In genomic region chr1:40712997-40713396, GRCh38 we compare ENCODE assay signal across 1 cellular context.
A peak's percentile ranks its signal among the peaks of the same experiment; 100 is the strongest.
TF ChIP-seq lines count a peak whose summit lies in the region.

No MANE protein-coding gene starts in this region.

TF ChIP-seq in GM12878, 131 proteins besides CTCF, POLR2A, EP300 and RAD21 (continued from another document):
- TF ChIP-seq, protein P1, sequence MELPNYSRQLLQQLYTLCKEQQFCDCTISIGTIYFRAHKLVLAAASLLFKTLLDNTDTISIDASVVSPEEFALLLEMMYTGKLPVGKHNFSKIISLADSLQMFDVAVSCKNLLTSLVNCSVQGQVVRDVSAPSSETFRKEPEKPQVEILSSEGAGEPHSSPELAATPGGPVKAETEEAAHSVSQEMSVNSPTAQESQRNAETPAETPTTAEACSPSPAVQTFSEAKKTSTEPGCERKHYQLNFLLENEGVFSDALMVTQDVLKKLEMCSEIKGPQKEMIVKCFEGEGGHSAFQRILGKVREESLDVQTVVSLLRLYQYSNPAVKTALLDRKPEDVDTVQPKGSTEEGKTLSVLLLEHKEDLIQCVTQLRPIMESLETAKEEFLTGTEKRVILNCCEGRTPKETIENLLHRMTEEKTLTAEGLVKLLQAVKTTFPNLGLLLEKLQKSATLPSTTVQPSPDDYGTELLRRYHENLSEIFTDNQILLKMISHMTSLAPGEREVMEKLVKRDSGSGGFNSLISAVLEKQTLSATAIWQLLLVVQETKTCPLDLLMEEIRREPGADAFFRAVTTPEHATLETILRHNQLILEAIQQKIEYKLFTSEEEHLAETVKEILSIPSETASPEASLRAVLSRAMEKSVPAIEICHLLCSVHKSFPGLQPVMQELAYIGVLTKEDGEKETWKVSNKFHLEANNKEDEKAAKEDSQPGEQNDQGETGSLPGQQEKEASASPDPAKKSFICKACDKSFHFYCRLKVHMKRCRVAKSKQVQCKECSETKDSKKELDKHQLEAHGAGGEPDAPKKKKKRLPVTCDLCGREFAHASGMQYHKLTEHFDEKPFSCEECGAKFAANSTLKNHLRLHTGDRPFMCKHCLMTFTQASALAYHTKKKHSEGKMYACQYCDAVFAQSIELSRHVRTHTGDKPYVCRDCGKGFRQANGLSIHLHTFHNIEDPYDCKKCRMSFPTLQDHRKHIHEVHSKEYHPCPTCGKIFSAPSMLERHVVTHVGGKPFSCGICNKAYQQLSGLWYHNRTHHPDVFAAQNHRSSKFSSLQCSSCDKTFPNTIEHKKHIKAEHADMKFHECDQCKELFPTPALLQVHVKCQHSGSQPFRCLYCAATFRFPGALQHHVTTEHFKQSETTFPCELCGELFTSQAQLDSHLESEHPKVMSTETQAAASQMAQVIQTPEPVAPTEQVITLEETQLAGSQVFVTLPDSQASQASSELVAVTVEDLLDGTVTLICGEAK (IDR thresholded peaks at IDR 0.05; ENCODE audit: borderline replicate concordance): peak; percentile 19; the same call in 1 of the 2 replicates
- 0 out of 2 replicates have a peak, but pooled peaks have one; percentile 46 for TF ChIP-seq ZNF687 (IDR thresholded peaks at IDR 0.05)
- TF ChIP-seq MEF2A (IDR thresholded peaks at IDR 0.05; ENCODE audit: insufficient read depth, low read depth, low read length): peak; percentile 77; the same call in 1 of the 2 replicates
- no peak for TF ChIP-seq CUX1 (IDR thresholded peaks at IDR 0.05; ENCODE audit: insufficient replicate concordance, low read depth, low read length)
- TF ChIP-seq CREB1 (IDR thresholded peaks at IDR 0.05; ENCODE audit: low read depth): peak; percentile 66; the same call in 1 of the 2 replicates
- TF ChIP-seq GABPA (IDR thresholded peaks at IDR 0.05; ENCODE audit: low read depth): peak; percentile 78
- TF ChIP-seq DPF2 (IDR thresholded peaks at IDR 0.05): no peak
- no peak for TF ChIP-seq YBX1 (IDR thresholded peaks at IDR 0.05)
- TF ChIP-seq ETV6 (conservative IDR thresholded peaks at IDR 0.05 in 1 of 2, IDR thresholded peaks at IDR 0.05 in 1 of 2; ENCODE audit: borderline replicate concordance in 1 of 2, low read depth in 1 of 2): peak in 1 of 2 experiments; percentile 29; a peak in 1 of 4 replicates
- TF ChIP-seq CHD2 (IDR thresholded peaks at IDR 0.05; ENCODE audit: borderline replicate concordance, low read depth, low read length): no peak
- peak; percentile 41 for TF ChIP-seq MEF2B (IDR thresholded peaks at IDR 0.05; ENCODE audit: partially characterized antibody, poor library complexity, severe bottlenecking)
- TF ChIP-seq, protein P2, sequence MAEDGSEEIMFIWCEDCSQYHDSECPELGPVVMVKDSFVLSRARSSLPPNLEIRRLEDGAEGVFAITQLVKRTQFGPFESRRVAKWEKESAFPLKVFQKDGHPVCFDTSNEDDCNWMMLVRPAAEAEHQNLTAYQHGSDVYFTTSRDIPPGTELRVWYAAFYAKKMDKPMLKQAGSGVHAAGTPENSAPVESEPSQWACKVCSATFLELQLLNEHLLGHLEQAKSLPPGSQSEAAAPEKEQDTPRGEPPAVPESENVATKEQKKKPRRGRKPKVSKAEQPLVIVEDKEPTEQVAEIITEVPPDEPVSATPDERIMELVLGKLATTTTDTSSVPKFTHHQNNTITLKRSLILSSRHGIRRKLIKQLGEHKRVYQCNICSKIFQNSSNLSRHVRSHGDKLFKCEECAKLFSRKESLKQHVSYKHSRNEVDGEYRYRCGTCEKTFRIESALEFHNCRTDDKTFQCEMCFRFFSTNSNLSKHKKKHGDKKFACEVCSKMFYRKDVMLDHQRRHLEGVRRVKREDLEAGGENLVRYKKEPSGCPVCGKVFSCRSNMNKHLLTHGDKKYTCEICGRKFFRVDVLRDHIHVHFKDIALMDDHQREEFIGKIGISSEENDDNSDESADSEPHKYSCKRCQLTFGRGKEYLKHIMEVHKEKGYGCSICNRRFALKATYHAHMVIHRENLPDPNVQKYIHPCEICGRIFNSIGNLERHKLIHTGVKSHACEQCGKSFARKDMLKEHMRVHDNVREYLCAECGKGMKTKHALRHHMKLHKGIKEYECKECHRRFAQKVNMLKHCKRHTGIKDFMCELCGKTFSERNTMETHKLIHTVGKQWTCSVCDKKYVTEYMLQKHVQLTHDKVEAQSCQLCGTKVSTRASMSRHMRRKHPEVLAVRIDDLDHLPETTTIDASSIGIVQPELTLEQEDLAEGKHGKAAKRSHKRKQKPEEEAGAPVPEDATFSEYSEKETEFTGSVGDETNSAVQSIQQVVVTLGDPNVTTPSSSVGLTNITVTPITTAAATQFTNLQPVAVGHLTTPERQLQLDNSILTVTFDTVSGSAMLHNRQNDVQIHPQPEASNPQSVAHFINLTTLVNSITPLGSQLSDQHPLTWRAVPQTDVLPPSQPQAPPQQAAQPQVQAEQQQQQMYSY (CRISPR knock-in tag; IDR thresholded peaks at IDR 0.05): no peak
- TF ChIP-seq SPI1 (IDR thresholded peaks at IDR 0.05; ENCODE audit: borderline replicate concordance, insufficient read depth, low read depth, low read length): peak; percentile 77
- TF ChIP-seq RUNX3 (IDR thresholded peaks at IDR 0.05; ENCODE audit: low read length): 0 out of 2 replicates have a peak, but pooled peaks have one; percentile 11
